22 cellular contexts compared by ENCODE assay signal in the genomic region with DNA sequence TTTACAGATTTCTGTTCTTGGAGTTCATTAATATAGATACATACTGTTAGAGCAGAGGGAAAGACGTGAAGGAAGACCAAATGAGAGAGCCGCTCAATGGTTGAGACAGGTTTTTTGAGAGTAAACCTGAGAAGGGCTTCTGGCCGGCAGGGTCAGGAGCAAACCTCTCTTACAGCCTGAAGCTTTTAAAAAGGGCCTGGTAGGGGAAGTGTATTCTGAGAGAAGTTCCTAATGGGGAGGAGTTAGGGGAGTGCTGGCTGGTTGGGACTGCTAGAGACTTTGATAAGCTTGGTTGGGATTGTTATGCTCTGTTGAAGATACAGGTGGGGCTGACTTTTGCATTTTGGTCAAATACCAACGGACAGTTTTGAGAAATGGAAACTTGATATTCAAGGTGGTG.
A peak's percentile ranks its signal among the peaks of the same experiment; 100 is the strongest.
DNase-seq lines count a peak whose midpoint lies in the region; ATAC-seq, FAIRE-seq and TF ChIP-seq lines count a peak whose summit lies in the region.
"Had no signal": no experiment of that assay in that cellular context is flagged by ENCODE, and none has a peak within 500 bp of the region (broad histone marks: within the 10 kb centered on the region; RNA-seq: fewer than 3 reads in every experiment).

No MANE protein-coding gene starts in this region.

- no peak for FAIRE-seq in H1 (lab: Jason Lieb, UNC)
- FAIRE-seq: HepG2 had no signal

- no peak for TF ChIP-seq POLR2A in H1 (IDR thresholded peaks at IDR 0.05; ENCODE audit: control extremely low read depth in 1 of 2, low read depth in 2 of 2, low read length in 2 of 2)

- TF ChIP-seq CTCF in H1 (IDR thresholded peaks at IDR 0.05; ENCODE audit: control extremely low read depth in 1 of 3, insufficient read depth in 1 of 3, low read depth in 1 of 3, low read length in 3 of 3), result no peak

- no peaks in the 10 kb centered on the region; a peak in 1 of 7 replicates for H3K4me1 ChIP-seq in H1 (replicated peaks in 1 of 4; ENCODE audit: control insufficient read depth in 3 of 4, insufficient read depth in 4 of 4, low read length in 3 of 4)
- H3K4me1 ChIP-seq in neuronal stem cell (ENCODE audit: control insufficient read depth in 2 of 2, insufficient read depth in 1 of 2, low read depth in 1 of 2, low read length in 2 of 2), result no peaks in the 10 kb centered on the region

- peak overlapping the region; percentile 24; the same call in 1 of the 2 replicates for H2AFZ ChIP-seq in H1 (ENCODE audit: low read length)
- peak overlapping the region; percentile 19 for H2AFZ ChIP-seq in neuronal stem cell (ENCODE audit: low read length)
- H2AFZ ChIP-seq: GM23248 had no signal

- H2AK5ac ChIP-seq in H1 (ENCODE audit: low read depth, low read length) (no peak overlapping the region), neuronal stem cell (ENCODE audit: low read depth, low read length) (no peak overlapping the region)

- no peaks in the 10 kb centered on the region for H3K23me2 ChIP-seq in H1 (ENCODE audit: low read depth, low read length)

- TF ChIP-seq EP300 in H1 (IDR thresholded peaks at IDR 0.05; ENCODE audit: borderline replicate concordance in 1 of 2, low read depth in 2 of 2, low read length in 2 of 2), result no peak

- H2BK5ac ChIP-seq in H1 (ENCODE audit: low read depth, low read length) (no peak overlapping the region), neuronal stem cell (ENCODE audit: low read length) (no peak overlapping the region)

- H3K36me3 ChIP-seq in H7 (replicated peaks; ENCODE audit: control insufficient read depth, insufficient read depth, low read length), result no peaks in the 10 kb centered on the region
- no peaks in the 10 kb centered on the region for H3K36me3 ChIP-seq in H1 (ENCODE audit: control insufficient read depth in 2 of 4, insufficient read depth in 4 of 4, low read length in 3 of 4)
- no peaks in the 10 kb centered on the region for H3K36me3 ChIP-seq in neuronal stem cell (replicated peaks in 1 of 2; ENCODE audit: control insufficient read depth in 2 of 2, insufficient read depth in 2 of 2, low read length in 2 of 2)

- H4K5ac ChIP-seq in H1 (ENCODE audit: insufficient read length, low read depth, low read length), result no peak overlapping the region

- H3K79me1 ChIP-seq in H1 (ENCODE audit: low read depth, low read length) (no peaks in the 10 kb centered on the region), neuronal stem cell (ENCODE audit: low read depth, low read length) (no peaks in the 10 kb centered on the region)

- H3K4me2 ChIP-seq in H1 (ENCODE audit: insufficient read depth in 1 of 2, low read depth in 2 of 2, low read length in 2 of 2), result no peak overlapping the region
- no peak overlapping the region for H3K4me2 ChIP-seq in neuronal stem cell (ENCODE audit: insufficient read depth, low read length, poor library complexity, severe bottlenecking)

- H3K14ac ChIP-seq in H1 (ENCODE audit: insufficient read length) (no peak overlapping the region), neuronal stem cell (ENCODE audit: low read length) (no peak overlapping the region)

- H3K18ac ChIP-seq in H1 (ENCODE audit: extremely low read depth, low read length), result no peak overlapping the region
- H3K18ac ChIP-seq in neuronal stem cell (ENCODE audit: low read length), result no peak overlapping the region

- CTCF ChIA-PET in H1 (lab: Charles Lee; ENCODE audit: partially characterized antibody), result interaction anchor here (0.5 to 1.8 kb wide), 5 partner anchors 10 to 964 kb away, joined by 3 read pairs; no protein-coding TSS in a partner anchor

- no peak overlapping the region for H3K9ac ChIP-seq in H1 (replicated peaks in 1 of 4; ENCODE audit: extremely low read depth in 1 of 4, low read depth in 3 of 4, low read length in 3 of 4)
- no peak overlapping the region for H3K9ac ChIP-seq in neuronal stem cell (ENCODE audit: low read depth, low read length, poor library complexity)
- H3K9ac ChIP-seq: GM23248 had no signal

- no peak overlapping the region for H3K56ac ChIP-seq in H1 (replicated peaks; ENCODE audit: insufficient read length, low read depth, low read length)

- DNase-seq in H7 (peak; percentile 1), H1 (ENCODE audit: low read depth in 1 of 2, low spot score in 2 of 2) (no peak), iPS-NIHi11 (ENCODE audit: low spot score) (peak; percentile 15), neuronal stem cell (ENCODE audit: low spot score) (no peak), midbrain (lab: John Stamatoyannopoulos, UW) (no peak)
- DNase-seq: Calu3, DMS79 treated with DMSO at 0.1 percent for 48 hours, GM23248, Karpas-422, NCI-H1092, NCI-H1417 treated with DMSO at 0.1 percent for 48 hours, NCI-H187, NCI-H2171 treated with DMSO at 0.1 percent for 48 hours, NCI-H524, NCI-H748 treated with DMSO at 0.1 percent for 48 hours, Right ventricle myocardium superior, RPMI8226 had no signal

- TF ChIP-seq RAD21 in H1 (IDR thresholded peaks at IDR 0.05 in 1 of 2, conservative IDR thresholded peaks at IDR 0.05 in 1 of 2; ENCODE audit: low read depth in 2 of 2, low read length in 2 of 2), result no peak

- no peak overlapping the region for H4K8ac ChIP-seq in H1 (ENCODE audit: extremely low read depth, insufficient read depth, low read length)
- H4K8ac ChIP-seq in neuronal stem cell (ENCODE audit: low read depth, low read length), result no peak overlapping the region

- WGBS in H1 (ENCODE audit: extremely low coverage in 1 of 2, insufficient coverage in 1 of 2, insufficient read length in 1 of 2, insufficient replicate concordance in 2 of 2, low coverage in 1 of 2, low lambda C conversion rate in 2 of 2, missing lambda C conversion rate in 1 of 2), 2 experiments, result 75% methylated on average over 4 of the region's 4 CpGs; no CpG with 5 or more reads in 1 of the 2 experiments
- WGBS in neuronal stem cell (ENCODE audit: extremely low coverage in 2 of 2, insufficient read length in 2 of 2, insufficient replicate concordance in 1 of 2), 2 donors, result no CpG with 5 or more reads among the region's 4 CpGs

- H2BK20ac ChIP-seq in H1 (ENCODE audit: low read length), result no peak overlapping the region

- H3K9me3 ChIP-seq in H1 (ENCODE audit: insufficient read depth in 2 of 2, low read depth in 1 of 2, low read length in 1 of 2) (no peaks in the 10 kb centered on the region), neuronal stem cell (replicated peaks in 1 of 2; ENCODE audit: control insufficient read depth in 2 of 2, insufficient read depth in 1 of 2, low read depth in 1 of 2, low read length in 2 of 2) (no peaks in the 10 kb centered on the region)

- H2BK120ac ChIP-seq in H1 (replicated peaks; ENCODE audit: low read depth, low read length) (no peak overlapping the region), neuronal stem cell (ENCODE audit: low read depth, low read length) (no peak overlapping the region)

- H3K79me2 ChIP-seq in H1 (ENCODE audit: control insufficient read depth in 1 of 2, insufficient read depth in 2 of 2, low read length in 2 of 2), result no peaks in the 10 kb centered on the region

- H4K91ac ChIP-seq in H1 (replicated peaks; ENCODE audit: insufficient read length, low read length) (no peak overlapping the region), neuronal stem cell (ENCODE audit: low read depth, low read length, poor library complexity) (no peak overlapping the region)

- no peaks in the 10 kb centered on the region for H4K20me1 ChIP-seq in H1 (replicated peaks in 1 of 2; ENCODE audit: control insufficient read depth in 1 of 2, insufficient read depth in 2 of 2, low read length in 2 of 2)

- ATAC-seq in GM21717 (IDR thresholded peaks at IDR 0.05; ENCODE audit: unreplicated experiment), result no peak
- ATAC-seq in GM18861 (IDR thresholded peaks at IDR 0.05; ENCODE audit: unreplicated experiment), result no peak
- ATAC-seq in HG03378 (IDR thresholded peaks at IDR 0.05; ENCODE audit: unreplicated experiment), result no peak
- ATAC-seq: HCT116, HepG2 had no signal

- H3K4me3 ChIP-seq in H7 (ENCODE audit: insufficient read depth, low read depth, low read length) (no peak overlapping the region), H1 (ENCODE audit: extremely low read depth in 1 of 4, insufficient read depth in 2 of 4, low read depth in 3 of 4, low read length in 4 of 4) (no peak overlapping the region), neuronal stem cell (ENCODE audit: low read length in 2 of 2) (no peak overlapping the region)
- H3K4me3 ChIP-seq: GM23248 had no signal

- no peak overlapping the region for H2BK15ac ChIP-seq in H1 (ENCODE audit: low read length)
- no peak overlapping the region for H2BK15ac ChIP-seq in neuronal stem cell (ENCODE audit: low read length)

- H3K4ac ChIP-seq in H1 (replicated peaks; ENCODE audit: insufficient read length, low read depth, low read length) (no peak overlapping the region), neuronal stem cell (ENCODE audit: low read length) (no peak overlapping the region)

- H3K27me3 ChIP-seq in H7 (ENCODE audit: control insufficient read depth, insufficient read depth, low read length) (no peaks in the 10 kb centered on the region; the same call in 1 of the 2 replicates), H1 (replicated peaks in 1 of 4; ENCODE audit: control insufficient read depth in 3 of 4, extremely low read depth in 1 of 4, insufficient read depth in 3 of 4, low read length in 3 of 4) (no peaks in the 10 kb centered on the region), neuronal stem cell (ENCODE audit: control insufficient read depth in 3 of 3, insufficient read depth in 3 of 3, low read depth in 1 of 3, low read length in 3 of 3) (no peaks in the 10 kb centered on the region)

- H2BK12ac ChIP-seq in H1 (ENCODE audit: low read depth, low read length) (no peak overlapping the region), neuronal stem cell (ENCODE audit: low read length) (no peak overlapping the region)

- POLR2A ChIA-PET in H1 (lab: Charles Lee; ENCODE audit: partially characterized antibody), result no interaction called here

- H3K23ac ChIP-seq in H1 (ENCODE audit: insufficient read length), result no peak overlapping the region
- no peak overlapping the region for H3K23ac ChIP-seq in neuronal stem cell (ENCODE audit: low read depth, low read length, poor library complexity)

- H3K27ac ChIP-seq in H1 (ENCODE audit: low read depth, low read length), result no peak overlapping the region
- no peak overlapping the region for H3K27ac ChIP-seq in neuronal stem cell (replicated peaks; ENCODE audit: low read length)
- H3K27ac ChIP-seq: GM23248 had no signal

Comparison
In these comparisons a context has a peak if more than half of its experiments do, and no peak if none do; other contexts are left out.
1. DNase-seq: peak in H7 (single experiment) and iPS-NIHi11 (single experiment); none in H1 (0 of 2), neuronal stem cell (single experiment) and midbrain (single experiment).